In the genomic region with DNA sequence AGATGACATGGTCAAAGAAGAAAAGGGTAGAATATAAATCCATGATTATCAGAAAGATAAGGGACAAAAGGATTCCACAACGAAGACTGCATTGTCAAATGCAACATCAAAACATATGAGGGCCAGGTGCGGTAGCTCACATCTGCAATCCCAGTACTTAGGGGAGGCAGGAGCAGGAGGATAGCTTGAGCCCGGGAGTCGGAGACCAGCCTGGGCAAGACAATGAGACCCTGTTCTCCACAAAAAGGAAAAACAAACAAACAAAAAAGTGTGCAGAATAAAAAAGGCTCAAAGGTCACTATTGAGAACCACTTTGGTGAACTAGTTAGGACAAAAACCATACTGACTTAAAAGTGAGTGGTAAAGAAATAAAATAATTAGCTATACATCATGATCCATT, we compare ENCODE assay signal across 1 cellular context.
TF ChIP-seq lines count a peak whose summit lies in the region.

No MANE protein-coding gene starts in this region.

TF ChIP-seq in HepG2, 621 proteins besides CTCF, POLR2A, EP300 and RAD21 (continued from another document and continues in another):
- TF ChIP-seq, protein P1, sequence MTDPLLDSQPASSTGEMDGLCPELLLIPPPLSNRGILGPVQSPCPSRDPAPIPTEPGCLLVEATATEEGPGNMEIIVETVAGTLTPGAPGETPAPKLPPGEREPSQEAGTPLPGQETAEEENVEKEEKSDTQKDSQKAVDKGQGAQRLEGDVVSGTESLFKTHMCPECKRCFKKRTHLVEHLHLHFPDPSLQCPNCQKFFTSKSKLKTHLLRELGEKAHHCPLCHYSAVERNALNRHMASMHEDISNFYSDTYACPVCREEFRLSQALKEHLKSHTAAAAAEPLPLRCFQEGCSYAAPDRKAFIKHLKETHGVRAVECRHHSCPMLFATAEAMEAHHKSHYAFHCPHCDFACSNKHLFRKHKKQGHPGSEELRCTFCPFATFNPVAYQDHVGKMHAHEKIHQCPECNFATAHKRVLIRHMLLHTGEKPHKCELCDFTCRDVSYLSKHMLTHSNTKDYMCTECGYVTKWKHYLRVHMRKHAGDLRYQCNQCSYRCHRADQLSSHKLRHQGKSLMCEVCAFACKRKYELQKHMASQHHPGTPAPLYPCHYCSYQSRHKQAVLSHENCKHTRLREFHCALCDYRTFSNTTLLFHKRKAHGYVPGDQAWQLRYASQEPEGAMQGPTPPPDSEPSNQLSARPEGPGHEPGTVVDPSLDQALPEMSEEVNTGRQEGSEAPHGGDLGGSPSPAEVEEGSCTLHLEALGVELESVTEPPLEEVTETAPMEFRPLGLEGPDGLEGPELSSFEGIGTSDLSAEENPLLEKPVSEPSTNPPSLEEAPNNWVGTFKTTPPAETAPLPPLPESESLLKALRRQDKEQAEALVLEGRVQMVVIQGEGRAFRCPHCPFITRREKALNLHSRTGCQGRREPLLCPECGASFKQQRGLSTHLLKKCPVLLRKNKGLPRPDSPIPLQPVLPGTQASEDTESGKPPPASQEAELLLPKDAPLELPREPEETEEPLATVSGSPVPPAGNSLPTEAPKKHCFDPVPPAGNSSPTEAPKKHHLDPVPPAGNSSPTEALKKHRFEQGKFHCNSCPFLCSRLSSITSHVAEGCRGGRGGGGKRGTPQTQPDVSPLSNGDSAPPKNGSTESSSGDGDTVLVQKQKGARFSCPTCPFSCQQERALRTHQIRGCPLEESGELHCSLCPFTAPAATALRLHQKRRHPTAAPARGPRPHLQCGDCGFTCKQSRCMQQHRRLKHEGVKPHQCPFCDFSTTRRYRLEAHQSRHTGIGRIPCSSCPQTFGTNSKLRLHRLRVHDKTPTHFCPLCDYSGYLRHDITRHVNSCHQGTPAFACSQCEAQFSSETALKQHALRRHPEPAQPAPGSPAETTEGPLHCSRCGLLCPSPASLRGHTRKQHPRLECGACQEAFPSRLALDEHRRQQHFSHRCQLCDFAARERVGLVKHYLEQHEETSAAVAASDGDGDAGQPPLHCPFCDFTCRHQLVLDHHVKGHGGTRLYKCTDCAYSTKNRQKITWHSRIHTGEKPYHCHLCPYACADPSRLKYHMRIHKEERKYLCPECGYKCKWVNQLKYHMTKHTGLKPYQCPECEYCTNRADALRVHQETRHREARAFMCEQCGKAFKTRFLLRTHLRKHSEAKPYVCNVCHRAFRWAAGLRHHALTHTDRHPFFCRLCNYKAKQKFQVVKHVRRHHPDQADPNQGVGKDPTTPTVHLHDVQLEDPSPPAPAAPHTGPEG (CRISPR knock-in tag; IDR thresholded peaks at IDR 0.05), result no peak
- TF ChIP-seq ZNF362 (CRISPR knock-in tag; IDR thresholded peaks at IDR 0.05; ENCODE audit: borderline replicate concordance) (peak; percentile 73; the same call in 1 of the 2 replicates), BCL6 (CRISPR knock-in tag; IDR thresholded peaks at IDR 0.05) (no peak), BHLHE40 (IDR thresholded peaks at IDR 0.05; ENCODE audit: low read length) (peak; percentile 47; the same call in 1 of the 2 replicates), GZF1 (CRISPR knock-in tag; IDR thresholded peaks at IDR 0.05) (no peak), ZNF570 (CRISPR knock-in tag; IDR thresholded peaks at IDR 0.05; ENCODE audit: borderline replicate concordance) (no peak), ZNF501 (CRISPR knock-in tag; IDR thresholded peaks at IDR 0.05) (0 out of 2 replicates have a peak, but pooled peaks have one; percentile 20), GFI1 (CRISPR knock-in tag; IDR thresholded peaks at IDR 0.05; ENCODE audit: borderline replicate concordance) (no peak), SP5 (CRISPR knock-in tag; IDR thresholded peaks at IDR 0.05; ENCODE audit: borderline replicate concordance, low read depth) (no peak), SP140L (CRISPR knock-in tag; IDR thresholded peaks at IDR 0.05; ENCODE audit: borderline replicate concordance) (no peak), PBX2 (CRISPR knock-in tag; IDR thresholded peaks at IDR 0.05) (no peak), ZNF235 (CRISPR knock-in tag; IDR thresholded peaks at IDR 0.05; ENCODE audit: borderline replicate concordance) (no peak), PHF8 (CRISPR knock-in tag; IDR thresholded peaks at IDR 0.05) (no peak), SNRNP70 (IDR thresholded peaks at IDR 0.05; ENCODE audit: low read depth, low read length) (no peak), ZNF180 (CRISPR knock-in tag; IDR thresholded peaks at IDR 0.05; ENCODE audit: borderline replicate concordance, low read depth) (no peak), EHMT2 (IDR thresholded peaks at IDR 0.05; ENCODE audit: borderline replicate concordance, low read depth, low read length) (peak; percentile 45; the same call in 1 of the 2 replicates), ZNF687 (CRISPR knock-in tag; IDR thresholded peaks at IDR 0.05) (no peak), XRCC5 (optimal IDR thresholded peaks at IDR 0.05; ENCODE audit: low read length) (no peak), HMG20A (CRISPR knock-in tag; IDR thresholded peaks at IDR 0.05; ENCODE audit: borderline replicate concordance) (peak; percentile 47; the same call in 1 of the 2 replicates), TBP (CRISPR knock-in tag; IDR thresholded peaks at IDR 0.05) (no peak), SP1 (IDR thresholded peaks at IDR 0.05) (no peak), SP1 (CRISPR knock-in tag; IDR thresholded peaks at IDR 0.05) (no peak), DR1 (CRISPR knock-in tag; IDR thresholded peaks at IDR 0.05) (no peak), SOX5 (CRISPR knock-in tag; IDR thresholded peaks at IDR 0.05; ENCODE audit: borderline replicate concordance) (peak; percentile 94; the same call in 1 of the 2 replicates), ZNF562 (CRISPR knock-in tag; IDR thresholded peaks at IDR 0.05; ENCODE audit: borderline replicate concordance) (no peak), ARID2 (CRISPR knock-in tag; IDR thresholded peaks at IDR 0.05; ENCODE audit: borderline replicate concordance) (no peak), CBFB (CRISPR knock-in tag; IDR thresholded peaks at IDR 0.05) (no peak), FOXP4 (CRISPR knock-in tag; IDR thresholded peaks at IDR 0.05) (peak; percentile 70), MEF2D (CRISPR knock-in tag; IDR thresholded peaks at IDR 0.05) (no peak), ZNF12 (CRISPR knock-in tag; IDR thresholded peaks at IDR 0.05) (0 out of 2 replicates have a peak, but pooled peaks have one; percentile 43), NCOA1 (CRISPR knock-in tag; IDR thresholded peaks at IDR 0.05) (no peak), MIXL1 (CRISPR knock-in tag; IDR thresholded peaks at IDR 0.05) (no peak), ZNF580 (CRISPR knock-in tag; IDR thresholded peaks at IDR 0.05; ENCODE audit: borderline replicate concordance, low read depth) (peak; percentile 65; the same call in 1 of the 2 replicates)
- TF ChIP-seq, protein P2, sequence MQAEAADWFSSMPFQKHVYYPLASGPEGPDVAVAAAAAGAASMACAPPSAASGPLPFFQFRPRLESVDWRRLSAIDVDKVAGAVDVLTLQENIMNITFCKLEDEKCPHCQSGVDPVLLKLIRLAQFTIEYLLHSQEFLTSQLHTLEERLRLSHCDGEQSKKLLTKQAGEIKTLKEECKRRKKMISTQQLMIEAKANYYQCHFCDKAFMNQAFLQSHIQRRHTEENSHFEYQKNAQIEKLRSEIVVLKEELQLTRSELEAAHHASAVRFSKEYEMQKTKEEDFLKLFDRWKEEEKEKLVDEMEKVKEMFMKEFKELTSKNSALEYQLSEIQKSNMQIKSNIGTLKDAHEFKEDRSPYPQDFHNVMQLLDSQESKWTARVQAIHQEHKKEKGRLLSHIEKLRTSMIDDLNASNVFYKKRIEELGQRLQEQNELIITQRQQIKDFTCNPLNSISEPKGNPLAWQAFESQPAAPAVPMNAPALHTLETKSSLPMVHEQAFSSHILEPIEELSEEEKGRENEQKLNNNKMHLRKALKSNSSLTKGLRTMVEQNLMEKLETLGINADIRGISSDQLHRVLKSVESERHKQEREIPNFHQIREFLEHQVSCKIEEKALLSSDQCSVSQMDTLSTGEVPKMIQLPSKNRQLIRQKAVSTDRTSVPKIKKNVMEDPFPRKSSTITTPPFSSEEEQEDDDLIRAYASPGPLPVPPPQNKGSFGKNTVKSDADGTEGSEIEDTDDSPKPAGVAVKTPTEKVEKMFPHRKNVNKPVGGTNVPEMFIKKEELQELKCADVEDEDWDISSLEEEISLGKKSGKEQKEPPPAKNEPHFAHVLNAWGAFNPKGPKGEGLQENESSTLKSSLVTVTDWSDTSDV (CRISPR knock-in tag; IDR thresholded peaks at IDR 0.05), result no peak
- TF ChIP-seq, protein P3, sequence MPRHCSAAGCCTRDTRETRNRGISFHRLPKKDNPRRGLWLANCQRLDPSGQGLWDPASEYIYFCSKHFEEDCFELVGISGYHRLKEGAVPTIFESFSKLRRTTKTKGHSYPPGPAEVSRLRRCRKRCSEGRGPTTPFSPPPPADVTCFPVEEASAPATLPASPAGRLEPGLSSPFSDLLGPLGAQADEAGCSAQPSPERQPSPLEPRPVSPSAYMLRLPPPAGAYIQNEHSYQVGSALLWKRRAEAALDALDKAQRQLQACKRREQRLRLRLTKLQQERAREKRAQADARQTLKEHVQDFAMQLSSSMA (CRISPR knock-in tag; IDR thresholded peaks at IDR 0.05), result no peak
- TF ChIP-seq, protein P4, sequence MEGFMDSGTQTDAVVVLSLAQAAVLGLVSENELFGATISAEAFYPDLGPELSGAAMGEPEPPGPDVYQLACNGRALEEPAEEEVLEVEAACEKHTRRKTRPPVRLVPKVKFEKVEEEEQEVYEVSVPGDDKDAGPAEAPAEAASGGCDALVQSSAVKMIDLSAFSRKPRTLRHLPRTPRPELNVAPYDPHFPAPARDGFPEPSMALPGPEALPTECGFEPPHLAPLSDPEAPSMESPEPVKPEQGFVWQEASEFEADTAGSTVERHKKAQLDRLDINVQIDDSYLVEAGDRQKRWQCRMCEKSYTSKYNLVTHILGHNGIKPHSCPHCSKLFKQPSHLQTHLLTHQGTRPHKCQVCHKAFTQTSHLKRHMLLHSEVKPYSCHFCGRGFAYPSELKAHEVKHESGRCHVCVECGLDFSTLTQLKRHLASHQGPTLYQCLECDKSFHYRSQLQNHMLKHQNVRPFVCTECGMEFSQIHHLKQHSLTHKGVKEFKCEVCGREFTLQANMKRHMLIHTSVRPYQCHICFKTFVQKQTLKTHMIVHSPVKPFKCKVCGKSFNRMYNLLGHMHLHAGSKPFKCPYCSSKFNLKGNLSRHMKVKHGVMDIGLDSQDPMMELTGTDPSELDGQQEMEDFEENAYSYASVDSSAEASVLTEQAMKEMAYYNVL (CRISPR knock-in tag; IDR thresholded peaks at IDR 0.05; ENCODE audit: borderline replicate concordance), result peak; percentile 51; the same call in 1 of the 2 replicates
- TF ChIP-seq, protein P5, sequence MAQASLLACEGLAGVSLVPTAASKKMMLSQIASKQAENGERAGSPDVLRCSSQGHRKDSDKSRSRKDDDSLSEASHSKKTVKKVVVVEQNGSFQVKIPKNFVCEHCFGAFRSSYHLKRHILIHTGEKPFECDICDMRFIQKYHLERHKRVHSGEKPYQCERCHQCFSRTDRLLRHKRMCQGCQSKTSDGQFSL (CRISPR knock-in tag; IDR thresholded peaks at IDR 0.05), result no peak
